23 cellular contexts compared by ENCODE assay signal in the genomic region with DNA sequence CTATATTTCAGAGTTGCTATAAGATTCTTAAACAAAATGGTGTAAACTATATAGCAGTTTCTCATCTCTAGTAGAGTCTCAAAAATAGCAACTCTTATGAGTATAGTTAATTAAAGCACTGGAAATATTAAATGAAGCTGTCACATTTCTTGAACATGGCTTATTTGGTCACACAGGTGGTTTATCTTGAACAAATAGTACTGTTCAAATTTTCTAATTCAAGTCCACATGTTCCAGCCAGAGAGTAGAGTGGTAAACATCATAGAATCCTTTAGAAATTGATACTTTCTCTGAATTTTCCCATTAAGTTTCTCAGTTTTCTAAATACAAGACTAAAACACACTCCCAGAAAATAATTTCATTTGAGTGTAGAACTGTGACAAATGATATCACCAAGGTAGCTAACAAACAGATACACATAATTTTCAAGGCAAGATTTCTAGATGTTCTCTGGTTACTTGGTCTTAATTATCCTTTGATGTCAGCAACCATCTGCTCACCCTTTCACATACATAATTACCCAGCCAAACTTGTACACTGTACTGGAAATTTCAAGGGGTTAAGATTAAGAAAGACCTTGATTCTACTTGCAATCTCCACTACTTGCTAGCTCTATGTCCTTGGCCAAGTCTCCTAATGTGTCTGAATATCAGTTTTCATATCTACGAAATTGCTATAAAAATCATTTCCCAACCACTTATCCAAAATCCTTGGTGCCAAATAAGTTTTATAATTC.
"Had no signal": no experiment of that assay in that cellular context is flagged by ENCODE, and none has a peak within 500 bp of the region (broad histone marks: within the 10 kb centered on the region; RNA-seq: fewer than 3 reads in every experiment).

No MANE protein-coding gene starts in this region.

- H3K36me3 Mint-ChIP-seq: memory B cell; naive B cell; natural killer cell treated with Interleukin-12 subunit alpha and Interleukin-12 subunit beta and Interleukin-15 and Interleukin-18, amount 100 ng/mL, for 72 hours had no signal

- H3K4me1 Mint-ChIP-seq: memory B cell; naive B cell; neural crest cell; stimulated activated naive CD8-positive, alpha-beta T cell treated with anti-CD3 and anti-CD28 coated beads, Interleukin-15, amount 100 ng/mL, for 72 hours had no signal

- H3K27ac Mint-ChIP-seq: dendritic cell treated with granulocyte-macrophage colony-stimulating factor and Interleukin-4, amounts not matched to agents 40 ng/mL and 50 ng/mL, for 4 days; endodermal cell; memory B cell; naive B cell; natural killer cell treated with Interleukin-12 subunit alpha and Interleukin-12 subunit beta and Interleukin-15 and Interleukin-18, amount 100 ng/mL, for 72 hours; progenitor cell of endocrine pancreas; stimulated activated naive CD8-positive, alpha-beta T cell treated with anti-CD3 and anti-CD28 coated beads, Interleukin-15, amount 100 ng/mL, for 72 hours had no signal

- H3K27me3 Mint-ChIP-seq: memory B cell; naive B cell; progenitor cell of endocrine pancreas; stimulated activated naive CD8-positive, alpha-beta T cell treated with anti-CD3 and anti-CD28 coated beads, Interleukin-15, amount 100 ng/mL, for 72 hours had no signal

- H3K9me3 Mint-ChIP-seq: dendritic cell treated with granulocyte-macrophage colony-stimulating factor and Interleukin-4, amounts not matched to agents 40 ng/mL and 50 ng/mL, for 4 days; memory B cell; natural killer cell treated with Interleukin-12 subunit alpha and Interleukin-12 subunit beta and Interleukin-15 and Interleukin-18, amount 100 ng/mL, for 72 hours; stimulated activated naive CD8-positive, alpha-beta T cell treated with anti-CD3 and anti-CD28 coated beads, Interleukin-15, amount 100 ng/mL, for 72 hours had no signal

- H3K4me3 Mint-ChIP-seq: dendritic cell treated with granulocyte-macrophage colony-stimulating factor and Interleukin-4, amounts not matched to agents 40 ng/mL and 50 ng/mL, for 4 days; endodermal cell; memory B cell; naive B cell; natural killer cell treated with Interleukin-12 subunit alpha and Interleukin-12 subunit beta and Interleukin-15 and Interleukin-18, amount 100 ng/mL, for 72 hours; neural crest cell; stimulated activated naive CD8-positive, alpha-beta T cell treated with anti-CD3 and anti-CD28 coated beads, Interleukin-15, amount 100 ng/mL, for 72 hours had no signal

- DNase-seq: effector CD8-positive, alpha-beta T cell; endodermal cell; foreskin fibroblast; gastrocnemius medialis; head of caudate nucleus; kidney; mucosa of descending colon; naive B cell; right lobe of liver; small intestine; stimulated activated CD4-positive, alpha-beta T cell treated with anti-CD3 and anti-CD28 coated beads, Interleukin-15, amount 100 ng/mL, for 24 hours; stimulated activated CD4-positive, alpha-beta T cell treated with anti-CD3 and anti-CD28 coated beads, Interleukin-2, amount 100 ng/mL, for 48 hours; stimulated activated CD8-positive, alpha-beta memory T cell treated with anti-CD3 and anti-CD28 coated beads, Interleukin-4, amount 100 ng/mL, for 48 hours; stimulated activated naive CD4-positive, alpha-beta T cell; stimulated activated naive CD8-positive, alpha-beta T cell treated with anti-CD3 and anti-CD28 coated beads, Interleukin-15, amount 100 ng/mL, for 72 hours; transverse colon; upper lobe of right lung; uterus had no signal
